In the genomic region with DNA sequence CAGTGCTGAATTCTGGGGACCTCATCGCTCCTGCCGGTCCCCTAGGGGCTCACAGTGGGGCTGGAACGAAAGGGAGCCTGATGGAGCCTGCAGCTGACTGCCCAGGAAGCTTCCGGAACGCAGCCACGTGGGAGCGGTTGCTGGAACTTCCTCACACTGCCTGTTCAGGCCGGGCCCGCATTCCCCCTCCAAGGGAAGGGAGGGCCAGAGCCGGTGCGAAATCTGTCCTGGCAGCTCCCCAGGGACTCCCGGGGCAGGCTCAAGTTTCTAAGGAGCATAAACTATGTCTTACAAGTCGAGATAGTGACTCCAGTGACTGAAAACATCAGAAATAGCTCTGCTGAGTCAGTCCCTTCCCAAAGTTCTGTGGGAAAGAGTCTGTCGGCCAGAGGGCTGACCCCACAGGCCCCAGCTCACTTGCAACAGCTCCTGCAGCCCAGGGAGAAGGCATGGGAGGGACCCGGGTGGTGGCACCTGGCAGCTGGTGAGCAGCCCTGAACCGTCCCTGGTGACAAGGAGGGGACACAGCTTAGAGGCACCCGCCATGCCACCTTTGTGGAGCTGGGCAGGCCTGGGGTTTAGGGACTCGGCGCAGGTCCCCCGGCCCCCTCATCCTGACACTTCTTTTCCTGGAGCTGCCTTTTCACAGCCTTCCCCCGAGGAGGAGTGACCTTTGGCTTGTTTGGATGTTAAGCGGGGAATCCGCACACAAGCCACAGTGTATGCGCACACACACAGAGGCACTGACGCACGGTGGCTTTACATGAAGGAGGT, we compare ENCODE assay signal across 1 cellular context.
TF ChIP-seq lines count a peak whose summit lies in the region.

No MANE protein-coding gene starts in this region.

TF ChIP-seq in HepG2, 621 proteins besides CTCF, POLR2A, EP300 and RAD21 (continued from another document):
- no peak for TF ChIP-seq ZNF431 (CRISPR knock-in tag; IDR thresholded peaks at IDR 0.05; ENCODE audit: borderline replicate concordance, low read depth)
- TF ChIP-seq, protein P1, sequence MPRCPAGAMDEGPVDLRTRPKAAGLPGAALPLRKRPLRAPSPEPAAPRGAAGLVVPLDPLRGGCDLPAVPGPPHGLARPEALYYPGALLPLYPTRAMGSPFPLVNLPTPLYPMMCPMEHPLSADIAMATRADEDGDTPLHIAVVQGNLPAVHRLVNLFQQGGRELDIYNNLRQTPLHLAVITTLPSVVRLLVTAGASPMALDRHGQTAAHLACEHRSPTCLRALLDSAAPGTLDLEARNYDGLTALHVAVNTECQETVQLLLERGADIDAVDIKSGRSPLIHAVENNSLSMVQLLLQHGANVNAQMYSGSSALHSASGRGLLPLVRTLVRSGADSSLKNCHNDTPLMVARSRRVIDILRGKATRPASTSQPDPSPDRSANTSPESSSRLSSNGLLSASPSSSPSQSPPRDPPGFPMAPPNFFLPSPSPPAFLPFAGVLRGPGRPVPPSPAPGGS (CRISPR knock-in tag; IDR thresholded peaks at IDR 0.05): 0 out of 2 replicates have a peak, but pooled peaks have one; percentile 68
- TF ChIP-seq SKIL (CRISPR knock-in tag; IDR thresholded peaks at IDR 0.05; ENCODE audit: borderline replicate concordance): peak; percentile 47; the same call in 1 of the 2 replicates
- TF ChIP-seq POGZ (CRISPR knock-in tag; IDR thresholded peaks at IDR 0.05): peak; percentile 33; the same call in 1 of the 2 replicates
- no peak for TF ChIP-seq ZNF709 (CRISPR knock-in tag; IDR thresholded peaks at IDR 0.05)
- no peak for TF ChIP-seq ONECUT2 (CRISPR knock-in tag; IDR thresholded peaks at IDR 0.05)
- TF ChIP-seq JUNB (CRISPR knock-in tag; IDR thresholded peaks at IDR 0.05; ENCODE audit: borderline replicate concordance): no peak
- no peak for TF ChIP-seq ZNF207 (IDR thresholded peaks at IDR 0.05; ENCODE audit: borderline replicate concordance)
- no peak for TF ChIP-seq MBNL3 (CRISPR knock-in tag; conservative IDR thresholded peaks at IDR 0.05)
- TF ChIP-seq EHMT2 (IDR thresholded peaks at IDR 0.05; ENCODE audit: borderline replicate concordance, low read depth, low read length): no peak
- 0 out of 2 replicates have a peak, but pooled peaks have one; percentile 33 for TF ChIP-seq ZNF780A (CRISPR knock-in tag; IDR thresholded peaks at IDR 0.05)
- no peak for TF ChIP-seq RAD51 (IDR thresholded peaks at IDR 0.05; ENCODE audit: borderline replicate concordance)
- TF ChIP-seq, protein P2, sequence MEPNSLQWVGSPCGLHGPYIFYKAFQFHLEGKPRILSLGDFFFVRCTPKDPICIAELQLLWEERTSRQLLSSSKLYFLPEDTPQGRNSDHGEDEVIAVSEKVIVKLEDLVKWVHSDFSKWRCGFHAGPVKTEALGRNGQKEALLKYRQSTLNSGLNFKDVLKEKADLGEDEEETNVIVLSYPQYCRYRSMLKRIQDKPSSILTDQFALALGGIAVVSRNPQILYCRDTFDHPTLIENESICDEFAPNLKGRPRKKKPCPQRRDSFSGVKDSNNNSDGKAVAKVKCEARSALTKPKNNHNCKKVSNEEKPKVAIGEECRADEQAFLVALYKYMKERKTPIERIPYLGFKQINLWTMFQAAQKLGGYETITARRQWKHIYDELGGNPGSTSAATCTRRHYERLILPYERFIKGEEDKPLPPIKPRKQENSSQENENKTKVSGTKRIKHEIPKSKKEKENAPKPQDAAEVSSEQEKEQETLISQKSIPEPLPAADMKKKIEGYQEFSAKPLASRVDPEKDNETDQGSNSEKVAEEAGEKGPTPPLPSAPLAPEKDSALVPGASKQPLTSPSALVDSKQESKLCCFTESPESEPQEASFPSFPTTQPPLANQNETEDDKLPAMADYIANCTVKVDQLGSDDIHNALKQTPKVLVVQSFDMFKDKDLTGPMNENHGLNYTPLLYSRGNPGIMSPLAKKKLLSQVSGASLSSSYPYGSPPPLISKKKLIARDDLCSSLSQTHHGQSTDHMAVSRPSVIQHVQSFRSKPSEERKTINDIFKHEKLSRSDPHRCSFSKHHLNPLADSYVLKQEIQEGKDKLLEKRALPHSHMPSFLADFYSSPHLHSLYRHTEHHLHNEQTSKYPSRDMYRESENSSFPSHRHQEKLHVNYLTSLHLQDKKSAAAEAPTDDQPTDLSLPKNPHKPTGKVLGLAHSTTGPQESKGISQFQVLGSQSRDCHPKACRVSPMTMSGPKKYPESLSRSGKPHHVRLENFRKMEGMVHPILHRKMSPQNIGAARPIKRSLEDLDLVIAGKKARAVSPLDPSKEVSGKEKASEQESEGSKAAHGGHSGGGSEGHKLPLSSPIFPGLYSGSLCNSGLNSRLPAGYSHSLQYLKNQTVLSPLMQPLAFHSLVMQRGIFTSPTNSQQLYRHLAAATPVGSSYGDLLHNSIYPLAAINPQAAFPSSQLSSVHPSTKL (CRISPR knock-in tag; IDR thresholded peaks at IDR 0.05): peak; percentile 58
- TF ChIP-seq ZNF589 (CRISPR knock-in tag; conservative IDR thresholded peaks at IDR 0.05): peak; percentile 43; the same call in 1 of the 2 replicates
- no peak for TF ChIP-seq KDM3A (CRISPR knock-in tag; IDR thresholded peaks at IDR 0.05; ENCODE audit: low read depth)
- no peak for TF ChIP-seq TBX3 (IDR thresholded peaks at IDR 0.05; ENCODE audit: borderline replicate concordance)
- no peak for TF ChIP-seq ELK4 (CRISPR knock-in tag; IDR thresholded peaks at IDR 0.05; ENCODE audit: borderline replicate concordance)
- TF ChIP-seq SOX6 (IDR thresholded peaks at IDR 0.05): no peak
- TF ChIP-seq SOX6 (CRISPR knock-in tag; IDR thresholded peaks at IDR 0.05): peak; percentile 63
TF ChIP-seq in HepG2: peak in this region for 132.
